ENCODE assay signal across 1 cellular context in genomic region chr20:57545927-57546662, GRCh38.
TF ChIP-seq lines count a peak whose summit lies in the region.

No MANE protein-coding gene starts in this region.

TF ChIP-seq in GM23338, 12 proteins besides CTCF, POLR2A, EP300 and RAD21 (continued from another document):
- no peak for TF ChIP-seq ETS1 (IDR thresholded peaks at IDR 0.05)
- no peak for TF ChIP-seq REST (IDR thresholded peaks at IDR 0.05; ENCODE audit: unreplicated experiment)
- no peak for TF ChIP-seq ZNF462 (CRISPR knock-in tag; IDR thresholded peaks at IDR 0.05)
- TF ChIP-seq POLR2AphosphoS5 (IDR thresholded peaks at IDR 0.05; ENCODE audit: low read depth): no peak
- no peak for TF ChIP-seq ZNF114 (CRISPR knock-in tag; IDR thresholded peaks at IDR 0.05)
- TF ChIP-seq STAT1 (IDR thresholded peaks at IDR 0.05; ENCODE audit: unreplicated experiment): no peak
- TF ChIP-seq ZNF331 (CRISPR knock-in tag; IDR thresholded peaks at IDR 0.05; ENCODE audit: low read depth): no peak
